Comparison of ENCODE assay signal across 1 cellular context in genomic region chr10:21526184-21526951, GRCh38.
TF ChIP-seq lines count a peak whose summit lies in the region.

No MANE protein-coding gene starts in this region.

TF ChIP-seq in K562, 482 proteins besides CTCF, POLR2A, EP300 and RAD21 (continued from another document and continues in another):
- TF ChIP-seq, protein P1, sequence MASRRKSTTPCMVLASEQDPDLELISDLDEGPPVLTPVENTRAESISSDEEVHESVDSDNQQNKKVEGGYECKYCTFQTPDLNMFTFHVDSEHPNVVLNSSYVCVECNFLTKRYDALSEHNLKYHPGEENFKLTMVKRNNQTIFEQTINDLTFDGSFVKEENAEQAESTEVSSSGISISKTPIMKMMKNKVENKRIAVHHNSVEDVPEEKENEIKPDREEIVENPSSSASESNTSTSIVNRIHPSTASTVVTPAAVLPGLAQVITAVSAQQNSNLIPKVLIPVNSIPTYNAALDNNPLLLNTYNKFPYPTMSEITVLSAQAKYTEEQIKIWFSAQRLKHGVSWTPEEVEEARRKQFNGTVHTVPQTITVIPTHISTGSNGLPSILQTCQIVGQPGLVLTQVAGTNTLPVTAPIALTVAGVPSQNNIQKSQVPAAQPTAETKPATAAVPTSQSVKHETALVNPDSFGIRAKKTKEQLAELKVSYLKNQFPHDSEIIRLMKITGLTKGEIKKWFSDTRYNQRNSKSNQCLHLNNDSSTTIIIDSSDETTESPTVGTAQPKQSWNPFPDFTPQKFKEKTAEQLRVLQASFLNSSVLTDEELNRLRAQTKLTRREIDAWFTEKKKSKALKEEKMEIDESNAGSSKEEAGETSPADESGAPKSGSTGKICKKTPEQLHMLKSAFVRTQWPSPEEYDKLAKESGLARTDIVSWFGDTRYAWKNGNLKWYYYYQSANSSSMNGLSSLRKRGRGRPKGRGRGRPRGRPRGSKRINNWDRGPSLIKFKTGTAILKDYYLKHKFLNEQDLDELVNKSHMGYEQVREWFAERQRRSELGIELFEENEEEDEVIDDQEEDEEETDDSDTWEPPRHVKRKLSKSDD (conservative IDR thresholded peaks at IDR 0.05; ENCODE audit: low read length), result no peak
- no peak for TF ChIP-seq ZNF445 (CRISPR knock-in tag; IDR thresholded peaks at IDR 0.05; ENCODE audit: low read depth)
- TF ChIP-seq BDP1 (IDR thresholded peaks at IDR 0.05; ENCODE audit: insufficient read depth, insufficient read length), result no peak
- TF ChIP-seq, protein P2, sequence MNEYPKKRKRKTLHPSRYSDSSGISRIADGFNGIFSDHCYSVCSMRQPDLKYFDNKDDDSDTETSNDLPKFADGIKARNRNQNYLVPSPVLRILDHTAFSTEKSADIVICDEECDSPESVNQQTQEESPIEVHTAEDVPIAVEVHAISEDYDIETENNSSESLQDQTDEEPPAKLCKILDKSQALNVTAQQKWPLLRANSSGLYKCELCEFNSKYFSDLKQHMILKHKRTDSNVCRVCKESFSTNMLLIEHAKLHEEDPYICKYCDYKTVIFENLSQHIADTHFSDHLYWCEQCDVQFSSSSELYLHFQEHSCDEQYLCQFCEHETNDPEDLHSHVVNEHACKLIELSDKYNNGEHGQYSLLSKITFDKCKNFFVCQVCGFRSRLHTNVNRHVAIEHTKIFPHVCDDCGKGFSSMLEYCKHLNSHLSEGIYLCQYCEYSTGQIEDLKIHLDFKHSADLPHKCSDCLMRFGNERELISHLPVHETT (CRISPR knock-in tag; conservative IDR thresholded peaks at IDR 0.05 in 1 of 2, IDR thresholded peaks at IDR 0.05 in 1 of 2), result peak in 1 of 2 experiments; percentile 93; a peak in 2 of 4 replicates
- no peak for TF ChIP-seq OTX1 (CRISPR knock-in tag; IDR thresholded peaks at IDR 0.05)
- no peak for TF ChIP-seq NFXL1 (CRISPR knock-in tag; IDR thresholded peaks at IDR 0.05)
- TF ChIP-seq ZNF655 (CRISPR knock-in tag; IDR thresholded peaks at IDR 0.05), result no peak
- 0 out of 2 replicates have a peak, but pooled peaks have one; percentile 35 for TF ChIP-seq HSF4 (CRISPR knock-in tag; IDR thresholded peaks at IDR 0.05; ENCODE audit: borderline replicate concordance)
- no peak for TF ChIP-seq ZNF277 (CRISPR knock-in tag; IDR thresholded peaks at IDR 0.05; ENCODE audit: borderline replicate concordance)
- TF ChIP-seq XRCC4 (IDR thresholded peaks at IDR 0.05; ENCODE audit: extremely low read depth, insufficient read depth, insufficient read length), result no peak
- no peak for TF ChIP-seq ZNF778 (CRISPR knock-in tag; IDR thresholded peaks at IDR 0.05)
- TF ChIP-seq BRF2 (IDR thresholded peaks at IDR 0.05; ENCODE audit: borderline replicate concordance, insufficient read depth, insufficient read length), result no peak
- 0 out of 2 replicates have a peak, but pooled peaks have one; percentile 1 for TF ChIP-seq TGIF2 (CRISPR knock-in tag; IDR thresholded peaks at IDR 0.05)
- no peak for TF ChIP-seq ZNF668 (CRISPR knock-in tag; IDR thresholded peaks at IDR 0.05)
- no peak for TF ChIP-seq ZNF217 (CRISPR knock-in tag; IDR thresholded peaks at IDR 0.05)
- no peak for TF ChIP-seq MCM7 (IDR thresholded peaks at IDR 0.05)
- TF ChIP-seq ZNF584 (CRISPR knock-in tag; IDR thresholded peaks at IDR 0.05; ENCODE audit: low read depth), result 0 out of 2 replicates have a peak, but pooled peaks have one; percentile 43
- no peak for TF ChIP-seq PRMT5 (CRISPR knock-in tag; IDR thresholded peaks at IDR 0.05)
- TF ChIP-seq, protein P3, sequence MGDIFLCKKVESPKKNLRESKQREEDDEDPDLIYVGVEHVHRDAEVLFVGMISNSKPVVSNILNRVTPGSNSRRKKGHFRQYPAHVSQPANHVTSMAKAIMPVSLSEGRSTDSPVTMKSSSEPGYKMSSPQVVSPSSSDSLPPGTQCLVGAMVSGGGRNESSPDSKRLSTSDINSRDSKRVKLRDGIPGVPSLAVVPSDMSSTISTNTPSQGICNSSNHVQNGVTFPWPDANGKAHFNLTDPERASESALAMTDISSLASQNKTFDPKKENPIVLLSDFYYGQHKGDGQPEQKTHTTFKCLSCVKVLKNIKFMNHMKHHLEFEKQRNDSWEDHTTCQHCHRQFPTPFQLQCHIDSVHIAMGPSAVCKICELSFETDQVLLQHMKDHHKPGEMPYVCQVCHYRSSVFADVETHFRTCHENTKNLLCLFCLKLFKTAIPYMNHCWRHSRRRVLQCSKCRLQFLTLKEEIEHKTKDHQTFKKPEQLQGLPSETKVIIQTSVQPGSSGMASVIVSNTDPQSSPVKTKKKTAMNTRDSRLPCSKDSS (IDR thresholded peaks at IDR 0.05; ENCODE audit: low read depth, partially characterized antibody), result no peak
- TF ChIP-seq SLC30A9 (CRISPR knock-in tag; IDR thresholded peaks at IDR 0.05), result no peak
- no peak for TF ChIP-seq ETS1 (conservative IDR thresholded peaks at IDR 0.05; ENCODE audit: control insufficient read depth, low read depth, low read length)
- TF ChIP-seq TAF7 (tag; IDR thresholded peaks at IDR 0.05), result no peak
- no peak for TF ChIP-seq NR2C2 (CRISPR knock-in tag; IDR thresholded peaks at IDR 0.05)
- peak; percentile 74 for TF ChIP-seq NR2C2 (tag; IDR thresholded peaks at IDR 0.05)
- TF ChIP-seq EP400 (IDR thresholded peaks at IDR 0.05), result no peak
- TF ChIP-seq SPI1 (IDR thresholded peaks at IDR 0.05; ENCODE audit: borderline replicate concordance, low read depth, low read length), result no peak
- TF ChIP-seq, protein P4, sequence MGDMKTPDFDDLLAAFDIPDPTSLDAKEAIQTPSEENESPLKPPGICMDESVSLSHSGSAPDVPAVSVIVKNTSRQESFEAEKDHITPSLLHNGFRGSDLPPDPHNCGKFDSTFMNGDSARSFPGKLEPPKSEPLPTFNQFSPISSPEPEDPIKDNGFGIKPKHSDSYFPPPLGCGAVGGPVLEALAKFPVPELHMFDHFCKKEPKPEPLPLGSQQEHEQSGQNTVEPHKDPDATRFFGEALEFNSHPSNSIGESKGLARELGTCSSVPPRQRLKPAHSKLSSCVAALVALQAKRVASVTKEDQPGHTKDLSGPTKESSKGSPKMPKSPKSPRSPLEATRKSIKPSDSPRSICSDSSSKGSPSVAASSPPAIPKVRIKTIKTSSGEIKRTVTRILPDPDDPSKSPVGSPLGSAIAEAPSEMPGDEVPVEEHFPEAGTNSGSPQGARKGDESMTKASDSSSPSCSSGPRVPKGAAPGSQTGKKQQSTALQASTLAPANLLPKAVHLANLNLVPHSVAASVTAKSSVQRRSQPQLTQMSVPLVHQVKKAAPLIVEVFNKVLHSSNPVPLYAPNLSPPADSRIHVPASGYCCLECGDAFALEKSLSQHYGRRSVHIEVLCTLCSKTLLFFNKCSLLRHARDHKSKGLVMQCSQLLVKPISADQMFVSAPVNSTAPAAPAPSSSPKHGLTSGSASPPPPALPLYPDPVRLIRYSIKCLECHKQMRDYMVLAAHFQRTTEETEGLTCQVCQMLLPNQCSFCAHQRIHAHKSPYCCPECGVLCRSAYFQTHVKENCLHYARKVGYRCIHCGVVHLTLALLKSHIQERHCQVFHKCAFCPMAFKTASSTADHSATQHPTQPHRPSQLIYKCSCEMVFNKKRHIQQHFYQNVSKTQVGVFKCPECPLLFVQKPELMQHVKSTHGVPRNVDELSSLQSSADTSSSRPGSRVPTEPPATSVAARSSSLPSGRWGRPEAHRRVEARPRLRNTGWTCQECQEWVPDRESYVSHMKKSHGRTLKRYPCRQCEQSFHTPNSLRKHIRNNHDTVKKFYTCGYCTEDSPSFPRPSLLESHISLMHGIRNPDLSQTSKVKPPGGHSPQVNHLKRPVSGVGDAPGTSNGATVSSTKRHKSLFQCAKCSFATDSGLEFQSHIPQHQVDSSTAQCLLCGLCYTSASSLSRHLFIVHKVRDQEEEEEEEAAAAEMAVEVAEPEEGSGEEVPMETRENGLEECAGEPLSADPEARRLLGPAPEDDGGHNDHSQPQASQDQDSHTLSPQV (IDR thresholded peaks at IDR 0.05), result no peak
- TF ChIP-seq ZNF347 (CRISPR knock-in tag; IDR thresholded peaks at IDR 0.05; ENCODE audit: low read depth), result no peak
- TF ChIP-seq NCOA1 (IDR thresholded peaks at IDR 0.05; ENCODE audit: low read depth), result no peak
- TF ChIP-seq SMAD1 (IDR thresholded peaks at IDR 0.05; ENCODE audit: low read depth, low read length, partially characterized antibody), result no peak
- no peak for TF ChIP-seq ZNF436 (CRISPR knock-in tag; IDR thresholded peaks at IDR 0.05)
- no peak for TF ChIP-seq SAP30 (IDR thresholded peaks at IDR 0.05; ENCODE audit: borderline replicate concordance, insufficient read depth, low read depth, low read length, poor library complexity, severe bottlenecking)
- TF ChIP-seq, protein P5, sequence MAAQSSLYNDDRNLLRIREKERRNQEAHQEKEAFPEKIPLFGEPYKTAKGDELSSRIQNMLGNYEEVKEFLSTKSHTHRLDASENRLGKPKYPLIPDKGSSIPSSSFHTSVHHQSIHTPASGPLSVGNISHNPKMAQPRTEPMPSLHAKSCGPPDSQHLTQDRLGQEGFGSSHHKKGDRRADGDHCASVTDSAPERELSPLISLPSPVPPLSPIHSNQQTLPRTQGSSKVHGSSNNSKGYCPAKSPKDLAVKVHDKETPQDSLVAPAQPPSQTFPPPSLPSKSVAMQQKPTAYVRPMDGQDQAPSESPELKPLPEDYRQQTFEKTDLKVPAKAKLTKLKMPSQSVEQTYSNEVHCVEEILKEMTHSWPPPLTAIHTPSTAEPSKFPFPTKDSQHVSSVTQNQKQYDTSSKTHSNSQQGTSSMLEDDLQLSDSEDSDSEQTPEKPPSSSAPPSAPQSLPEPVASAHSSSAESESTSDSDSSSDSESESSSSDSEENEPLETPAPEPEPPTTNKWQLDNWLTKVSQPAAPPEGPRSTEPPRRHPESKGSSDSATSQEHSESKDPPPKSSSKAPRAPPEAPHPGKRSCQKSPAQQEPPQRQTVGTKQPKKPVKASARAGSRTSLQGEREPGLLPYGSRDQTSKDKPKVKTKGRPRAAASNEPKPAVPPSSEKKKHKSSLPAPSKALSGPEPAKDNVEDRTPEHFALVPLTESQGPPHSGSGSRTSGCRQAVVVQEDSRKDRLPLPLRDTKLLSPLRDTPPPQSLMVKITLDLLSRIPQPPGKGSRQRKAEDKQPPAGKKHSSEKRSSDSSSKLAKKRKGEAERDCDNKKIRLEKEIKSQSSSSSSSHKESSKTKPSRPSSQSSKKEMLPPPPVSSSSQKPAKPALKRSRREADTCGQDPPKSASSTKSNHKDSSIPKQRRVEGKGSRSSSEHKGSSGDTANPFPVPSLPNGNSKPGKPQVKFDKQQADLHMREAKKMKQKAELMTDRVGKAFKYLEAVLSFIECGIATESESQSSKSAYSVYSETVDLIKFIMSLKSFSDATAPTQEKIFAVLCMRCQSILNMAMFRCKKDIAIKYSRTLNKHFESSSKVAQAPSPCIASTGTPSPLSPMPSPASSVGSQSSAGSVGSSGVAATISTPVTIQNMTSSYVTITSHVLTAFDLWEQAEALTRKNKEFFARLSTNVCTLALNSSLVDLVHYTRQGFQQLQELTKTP (IDR thresholded peaks at IDR 0.05; ENCODE audit: low read depth in 1 of 2, partially characterized antibody in 2 of 2), result peak; percentile 13 to 64
- TF ChIP-seq KLF16 (IDR thresholded peaks at IDR 0.05), result 0 out of 2 replicates have a peak, but pooled peaks have one; percentile 37
- no peak for TF ChIP-seq ZNF512 (tag; IDR thresholded peaks at IDR 0.05)
- no peak for TF ChIP-seq SOX6 (IDR thresholded peaks at IDR 0.05)
- TF ChIP-seq TSC22D4 (tag; IDR thresholded peaks at IDR 0.05), result no peak
- TF ChIP-seq GABPB1 (CRISPR knock-in tag; IDR thresholded peaks at IDR 0.05), result peak; percentile 44; the same call in 1 of the 2 replicates
- TF ChIP-seq ZNF76 (CRISPR knock-in tag; IDR thresholded peaks at IDR 0.05; ENCODE audit: borderline replicate concordance), result no peak
- no peak; the same call in 1 of the 2 replicates for TF ChIP-seq NR2C1 (IDR thresholded peaks at IDR 0.05)
- TF ChIP-seq NR2C1 (tag; IDR thresholded peaks at IDR 0.05), result no peak
